8 cellular contexts compared by ENCODE assay signal in genomic region chr9:35102465-35102768, GRCh38. TPM values are rescaled to one million over a fixed set of nuclear protein-coding genes. Genes with fewer than 3 reads are reported as not detected.
DNase-seq lines count a peak whose midpoint lies in the region; ATAC-seq and TF ChIP-seq lines count a peak whose summit lies in the region.

No MANE protein-coding gene starts in this region.

- H3K9me3 Mint-ChIP-seq in activated T-helper 17 cell treated with anti-CD3 and anti-CD28 coated beads, Interleukin-2, amount 50 U/mL, for 72 hours = no peaks in the 10 kb centered on the region
- H3K9me3 Mint-ChIP-seq in stimulated activated memory B cell treated with anti-CD40 and anti-IgM and Interleukin-4, amounts not matched to agents 10 μg/mL and 1 μg/mL and 100 μg/mL, for 72 hours = no peaks in the 10 kb centered on the region

- peak overlapping the region; percentile 93 for H3K27ac Mint-ChIP-seq in activated T-helper 17 cell treated with anti-CD3 and anti-CD28 coated beads, Interleukin-2, amount 50 U/mL, for 72 hours
- H3K27ac Mint-ChIP-seq in stimulated activated memory B cell treated with anti-CD40 and anti-IgM and Interleukin-4, amounts not matched to agents 10 μg/mL and 1 μg/mL and 100 μg/mL, for 72 hours = peak overlapping the region; percentile 91

- RAD21 ChIA-PET in HCT116 (lab: Charles Lee; ENCODE audit: low non-redundant PET in 1 of 2, low total read pairs in 2 of 2, uncharacterized antibody in 2 of 2, unreplicated experiment in 2 of 2) = no interaction called here

- peaks cover 30% of the 10 kb centered on the region for H3K4me1 Mint-ChIP-seq in activated T-helper 17 cell treated with anti-CD3 and anti-CD28 coated beads, Interleukin-2, amount 50 U/mL, for 72 hours
- peaks cover 42% of the 10 kb centered on the region for H3K4me1 Mint-ChIP-seq in stimulated activated memory B cell treated with anti-CD40 and anti-IgM and Interleukin-4, amounts not matched to agents 10 μg/mL and 1 μg/mL and 100 μg/mL, for 72 hours

- peaks cover 9 to 22% of the 10 kb centered on the region in 2 experiments for H3K4me1 ChIP-seq in HCT116 (ENCODE audit: control insufficient read depth in 1 of 2, insufficient read depth in 2 of 2, low read length in 2 of 2)
- H3K4me1 ChIP-seq in iPS-15b (ENCODE audit: control insufficient read depth, insufficient read depth, low read length) = peaks cover 2% of the 10 kb centered on the region

- peak overlapping the region; percentile 92 for H3K4me3 ChIP-seq in AG10803 (ENCODE audit: low read length)
- peak overlapping the region; percentile 87 to 88 for H3K4me3 ChIP-seq in HCT116 (replicated peaks in 1 of 2; ENCODE audit: low read depth in 1 of 2, low read length in 2 of 2)
- H3K4me3 ChIP-seq in iPS-15b (ENCODE audit: low read depth, low read length) = peak overlapping the region; percentile 99

- H3K79me2 ChIP-seq in HCT116 (ENCODE audit: insufficient read depth, low read length) = peaks cover 30% of the 10 kb centered on the region

- peak overlapping the region; percentile 85 for H3K4me3 Mint-ChIP-seq in activated T-helper 17 cell treated with anti-CD3 and anti-CD28 coated beads, Interleukin-2, amount 50 U/mL, for 72 hours
- peak overlapping the region; percentile 82 for H3K4me3 Mint-ChIP-seq in stimulated activated memory B cell treated with anti-CD40 and anti-IgM and Interleukin-4, amounts not matched to agents 10 μg/mL and 1 μg/mL and 100 μg/mL, for 72 hours

- no peak for TF ChIP-seq POLR2A in HCT116 (IDR thresholded peaks at IDR 0.05; ENCODE audit: borderline replicate concordance, extremely low read depth, insufficient read depth, insufficient read length)

- no peak for TF ChIP-seq RAD21 in HCT116 (IDR thresholded peaks at IDR 0.05; ENCODE audit: low read depth)

- peak; percentile 28 for DNase-seq in AG10803 (ENCODE audit: low read depth)
- DNase-seq in HCT116 (ENCODE audit: low read depth, low spot score) = no peak
- no peak for DNase-seq in NCI-H146 treated with DMSO at 0.1 percent for 48 hours (lab: John Stamatoyannopoulos, UW; ENCODE audit: unreplicated experiment)
- no peak for DNase-seq in HuH-7 (ENCODE audit: low spot score)
- no peak for DNase-seq in NCI-H1092 treated with DMSO at 0.1 percent for 48 hours (lab: John Stamatoyannopoulos, UW)

- H3K9me3 ChIP-seq in HCT116 (ENCODE audit: control insufficient read depth in 1 of 2, insufficient read depth in 1 of 2, low read depth in 1 of 2, low read length in 2 of 2) (no peaks in the 10 kb centered on the region), iPS-15b (ENCODE audit: control insufficient read depth, insufficient read depth, low read length) (no peaks in the 10 kb centered on the region)

- intact Hi-C loops in HCT116 (cut with micrococcal nuclease) = no loop called here

- no peak overlapping the region for H2AFZ ChIP-seq in HCT116 (ENCODE audit: low read depth, low read length, poor library complexity, severe bottlenecking)

- H3K27me3 Mint-ChIP-seq in activated T-helper 17 cell treated with anti-CD3 and anti-CD28 coated beads, Interleukin-2, amount 50 U/mL, for 72 hours = no peaks in the 10 kb centered on the region
- no peaks in the 10 kb centered on the region for H3K27me3 Mint-ChIP-seq in stimulated activated memory B cell treated with anti-CD40 and anti-IgM and Interleukin-4, amounts not matched to agents 10 μg/mL and 1 μg/mL and 100 μg/mL, for 72 hours

- peak overlapping the region; percentile 76 for H3K27ac ChIP-seq in HCT116 (ENCODE audit: low read depth, low read length)

- peak; percentile 30 for ATAC-seq in HCT116
- no peak for ATAC-seq in activated T-helper 17 cell treated with anti-CD3 and anti-CD28 coated beads, Interleukin-2, amount 50 U/mL, for 72 hours (replicated peaks)
- ATAC-seq in stimulated activated memory B cell treated with anti-CD40 and anti-IgM and Interleukin-4, amounts not matched to agents 10 μg/mL and 1 μg/mL and 100 μg/mL, for 72 hours = no peak

- H3K9ac ChIP-seq in HCT116 (ENCODE audit: low read length) = peak overlapping the region; percentile 97
- H3K9ac ChIP-seq in iPS-15b (ENCODE audit: low read depth, low read length) = peak overlapping the region; percentile 99

- H3K36me3 Mint-ChIP-seq in activated T-helper 17 cell treated with anti-CD3 and anti-CD28 coated beads, Interleukin-2, amount 50 U/mL, for 72 hours (ENCODE audit: low read depth) = peaks cover 76% of the 10 kb centered on the region
- peaks cover 44% of the 10 kb centered on the region for H3K36me3 Mint-ChIP-seq in stimulated activated memory B cell treated with anti-CD40 and anti-IgM and Interleukin-4, amounts not matched to agents 10 μg/mL and 1 μg/mL and 100 μg/mL, for 72 hours

- peak overlapping the region; percentile 78 for H3K4me2 ChIP-seq in HCT116 (ENCODE audit: low read length)

- H3K27me3 ChIP-seq in HCT116 (ENCODE audit: insufficient read depth, low read length) (no peaks in the 10 kb centered on the region), iPS-15b (ENCODE audit: control insufficient read depth, insufficient read depth, low read length) (no peaks in the 10 kb centered on the region)

- POLR2A ChIA-PET in HCT116 (lab: Charles Lee) = interaction anchor here (1.1 to 1.6 kb wide), 4 partner anchors 9 to 22 kb away, joined by 4 to 11 read pairs (median 9); partner anchors contain the start of genes ATOSB and FANCG

- BruUV-seq in HCT116 (replicated peaks; lab: Mats Ljungman, UMichigan) = TSS peak; percentile 77

- H3K9me2 ChIP-seq in HCT116 (ENCODE audit: insufficient read depth) = no peaks in the 10 kb centered on the region

- H3K36me3 ChIP-seq in HCT116 (ENCODE audit: control insufficient read depth in 1 of 2, insufficient read depth in 2 of 2, low read length in 2 of 2) (peaks cover 17 to 26% of the 10 kb centered on the region in 2 experiments), iPS-15b (ENCODE audit: control insufficient read depth, insufficient read depth, low read length) (peaks cover 15% of the 10 kb centered on the region)

- CTCF ChIA-PET in HCT116 (lab: Charles Lee) = interaction anchor here (0.9 to 1.9 kb wide), 4 partner anchors 10 to 342 kb away, joined by 3 to 10 read pairs (median 4); partner anchors contain the start of gene ATOSB

- TF ChIP-seq CTCF in AG10803 (conservative IDR thresholded peaks at IDR 0.05; ENCODE audit: low read length) (no peak), HCT116 (IDR thresholded peaks at IDR 0.05 in 2 of 3, conservative IDR thresholded peaks at IDR 0.05 in 1 of 3; ENCODE audit: borderline replicate concordance in 1 of 3, insufficient read depth in 1 of 3, low read depth in 2 of 3, low read length in 2 of 3) (no peak)

- H4K20me1 ChIP-seq in HCT116 (ENCODE audit: insufficient read depth) = no peaks in the 10 kb centered on the region

TF ChIP-seq in HCT116, 20 proteins besides CTCF, POLR2A, EP300 and RAD21:
- TF ChIP-seq ZFX (IDR thresholded peaks at IDR 0.05) (peak; percentile 92), ZNF274 (IDR thresholded peaks at IDR 0.05; ENCODE audit: low read depth, low read length) (no peak)

RNA-seq across cellular contexts. Expression of gene STOML2, which starts 0.5 kb away (rescaled TPM):
- 245 TPM for total RNA-seq in HCT116 (2021; ENCODE audit: unreplicated experiment)
- 223 and 254 TPM in 2 replicates for polyA plus RNA-seq in HCT116 (2012)
- total RNA-seq in activated T-helper 17 cell treated with anti-CD3 and anti-CD28 coated beads, Interleukin-2, amount 50 U/mL, for 72 hours = 100 to 1,000 TPM; 117 to 226 TPM

RNA-seq across cellular contexts. Expression of gene PIGO, which starts 6.0 kb away (rescaled TPM):
- total RNA-seq in HCT116 (2021; ENCODE audit: unreplicated experiment) = 24.0 TPM
- polyA plus RNA-seq in HCT116 (2012) = 19.8 and 22.1 TPM in 2 replicates
- total RNA-seq in activated T-helper 17 cell treated with anti-CD3 and anti-CD28 coated beads, Interleukin-2, amount 50 U/mL, for 72 hours = 10 to 100 TPM; 15.0 to 16.6 TPM

RNA-seq across cellular contexts. Expression of gene ATOSB, which starts 13.2 kb away (rescaled TPM):
- 10.2 TPM for total RNA-seq in HCT116 (2021; ENCODE audit: unreplicated experiment)
- polyA plus RNA-seq in HCT116 (2012) = 13.2 and 13.7 TPM in 2 replicates
- 10 to 100 TPM; 10.6 to 18.8 TPM for total RNA-seq in activated T-helper 17 cell treated with anti-CD3 and anti-CD28 coated beads, Interleukin-2, amount 50 U/mL, for 72 hours

RNA-seq across cellular contexts. Expression of gene FANCG, which starts 22.7 kb away (rescaled TPM):
- 82.3 TPM for total RNA-seq in HCT116 (2021; ENCODE audit: unreplicated experiment)
- polyA plus RNA-seq in HCT116 (2012) = 51.5 and 67.5 TPM in 2 replicates
- 100 to 1,000 TPM in 1 of 2 donors, 10 to 100 TPM in 1; 94.2 to 124 TPM for total RNA-seq in activated T-helper 17 cell treated with anti-CD3 and anti-CD28 coated beads, Interleukin-2, amount 50 U/mL, for 72 hours

RNA-seq across cellular contexts. Expression of gene VCP, which starts 30.0 kb away (rescaled TPM):
- 170 TPM for total RNA-seq in HCT116 (2021; ENCODE audit: unreplicated experiment)
- polyA plus RNA-seq in HCT116 (2012) = 169 and 178 TPM in 2 replicates
- total RNA-seq in activated T-helper 17 cell treated with anti-CD3 and anti-CD28 coated beads, Interleukin-2, amount 50 U/mL, for 72 hours = 100 to 1,000 TPM; 235 to 322 TPM
